In genomic region chr15:71484080-71484479, GRCh38 we compare ENCODE assay signal across 36 cellular contexts.
"Had no signal": no experiment of that assay in that cellular context is flagged by ENCODE, and none has a peak within 500 bp of the region (broad histone marks: within the 10 kb centered on the region; RNA-seq: fewer than 3 reads in every experiment).

No MANE protein-coding gene starts in this region.

- H3K4me3 Mint-ChIP-seq: activated CD4-positive, alpha-beta memory T cell treated with anti-CD3 and anti-CD28 coated beads for 36 hours; activated CD4-positive, alpha-beta T cell treated with anti-CD3 and anti-CD28 coated beads for 36 hours; activated CD4-positive, alpha-beta T cell treated with anti-CD3 and anti-CD28 coated beads, Interleukin-2, amount 10 ng/mL, durations not matched to agents 24 days and 14 days; activated CD8-positive, alpha-beta memory T cell treated with anti-CD3 and anti-CD28 coated beads, Interleukin-2, amount 10 ng/mL, durations not matched to agents 7 days and 5 days; activated CD8-positive, alpha-beta T cell treated with anti-CD3 and anti-CD28 coated beads, Interleukin-2, amount 10 ng/mL, durations not matched to agents 7 days and 5 days; activated naive CD4-positive, alpha-beta T cell treated with anti-CD3 and anti-CD28 coated beads for 36 hours; activated naive CD4-positive, alpha-beta T cell treated with anti-CD3 and anti-CD28 coated beads, Interleukin-2, amount 50 U/mL, for 24 hours; activated naive CD8-positive, alpha-beta T cell treated with anti-CD3 and anti-CD28 coated beads, Interleukin-2, amount 10 ng/mL, durations not matched to agents 7 days and 5 days; activated T-helper 1 cell treated with anti-CD3 and anti-CD28 coated beads, Interleukin-12 subunit alpha, Interleukin-12 subunit beta, Interleukin-2, Interleukin-4 antibody, amounts not matched to agents 30 ng/mL and 10 ng/mL and 1 ng/mL, durations not matched to agents 14 hours and 24 hours and 36 hours; brain; T-helper 17 cell; T-helper 2 cell treated with Interferon-gamma antibody and Interleukin-4, amounts not matched to agents 5 μg/mL and 100 μg/mL, for 36 hours had no signal

- H3K27ac Mint-ChIP-seq: activated CD4-positive, alpha-beta memory T cell treated with anti-CD3 and anti-CD28 coated beads for 36 hours; activated CD4-positive, alpha-beta T cell treated with anti-CD3 and anti-CD28 coated beads for 36 hours; activated CD4-positive, alpha-beta T cell treated with anti-CD3 and anti-CD28 coated beads, Interleukin-2, amount 10 ng/mL, durations not matched to agents 24 days and 14 days; activated CD8-positive, alpha-beta memory T cell treated with anti-CD3 and anti-CD28 coated beads, Interleukin-2, amount 10 ng/mL, durations not matched to agents 7 days and 5 days; activated CD8-positive, alpha-beta T cell treated with anti-CD3 and anti-CD28 coated beads, Interleukin-2, amount 10 ng/mL, durations not matched to agents 7 days and 5 days; activated naive CD4-positive, alpha-beta T cell treated with anti-CD3 and anti-CD28 coated beads for 36 hours; activated naive CD4-positive, alpha-beta T cell treated with anti-CD3 and anti-CD28 coated beads, Interleukin-2, amount 50 U/mL, for 24 hours; activated naive CD8-positive, alpha-beta T cell treated with anti-CD3 and anti-CD28 coated beads, Interleukin-2, amount 10 ng/mL, durations not matched to agents 7 days and 5 days; activated T-helper 1 cell treated with anti-CD3 and anti-CD28 coated beads, Interleukin-12 subunit alpha, Interleukin-12 subunit beta, Interleukin-2, Interleukin-4 antibody, amounts not matched to agents 30 ng/mL and 10 ng/mL and 1 ng/mL, durations not matched to agents 14 hours and 24 hours and 36 hours; activated T-helper 2 cell treated with anti-CD3 and anti-CD28 coated beads, Interferon-gamma antibody, Interleukin-2, Interleukin-4, amounts not matched to agents 10 μg/mL and 5 μg/mL and 100 μg/mL, durations not matched to agents 14 hours and 24 hours and 36 hours; T-helper 17 cell; T-helper 2 cell treated with Interferon-gamma antibody and Interleukin-4, amounts not matched to agents 5 μg/mL and 100 μg/mL, for 36 hours had no signal

- H3K9me3 Mint-ChIP-seq: activated CD4-positive, alpha-beta memory T cell treated with anti-CD3 and anti-CD28 coated beads for 36 hours; activated CD4-positive, alpha-beta T cell treated with anti-CD3 and anti-CD28 coated beads, Interleukin-2, amount 10 ng/mL, durations not matched to agents 24 days and 14 days; activated naive CD4-positive, alpha-beta T cell treated with anti-CD3 and anti-CD28 coated beads for 36 hours; activated naive CD4-positive, alpha-beta T cell treated with anti-CD3 and anti-CD28 coated beads, Interleukin-2, amount 50 U/mL, for 24 hours; activated naive CD8-positive, alpha-beta T cell treated with anti-CD3 and anti-CD28 coated beads, Interleukin-2, amount 10 ng/mL, durations not matched to agents 7 days and 5 days; activated T-helper 1 cell treated with anti-CD3 and anti-CD28 coated beads, Interleukin-12 subunit alpha, Interleukin-12 subunit beta, Interleukin-2, Interleukin-4 antibody, amounts not matched to agents 30 ng/mL and 10 ng/mL and 1 ng/mL, durations not matched to agents 14 hours and 24 hours and 36 hours; activated T-helper 2 cell treated with anti-CD3 and anti-CD28 coated beads, Interferon-gamma antibody, Interleukin-2, Interleukin-4, amounts not matched to agents 10 μg/mL and 5 μg/mL and 100 μg/mL, durations not matched to agents 14 hours and 24 hours and 36 hours; T-helper 2 cell treated with Interferon-gamma antibody and Interleukin-4, amounts not matched to agents 5 μg/mL and 100 μg/mL, for 36 hours had no signal

- H3K27me3 Mint-ChIP-seq: brain had no signal

- H3K27ac ChIP-seq: breast epithelium, cardiac muscle cell, colonic mucosa, epithelial cell of prostate, esophagus squamous epithelium, gastroesophageal sphincter, heart right ventricle, WERI-Rb-1 had no signal

- H3K36me3 Mint-ChIP-seq: activated CD4-positive, alpha-beta memory T cell treated with anti-CD3 and anti-CD28 coated beads for 36 hours; activated CD8-positive, alpha-beta memory T cell treated with anti-CD3 and anti-CD28 coated beads, Interleukin-2, amount 10 ng/mL, durations not matched to agents 7 days and 5 days; activated naive CD4-positive, alpha-beta T cell treated with anti-CD3 and anti-CD28 coated beads, Interleukin-2, amount 50 U/mL, for 24 hours; activated naive CD8-positive, alpha-beta T cell treated with anti-CD3 and anti-CD28 coated beads, Interleukin-2, amount 10 ng/mL, durations not matched to agents 7 days and 5 days had no signal

- H3K4me1 Mint-ChIP-seq: activated CD4-positive, alpha-beta T cell treated with anti-CD3 and anti-CD28 coated beads for 36 hours; activated CD4-positive, alpha-beta T cell treated with anti-CD3 and anti-CD28 coated beads, Interleukin-2, amount 10 ng/mL, durations not matched to agents 24 days and 14 days; activated CD8-positive, alpha-beta memory T cell treated with anti-CD3 and anti-CD28 coated beads, Interleukin-2, amount 10 ng/mL, durations not matched to agents 7 days and 5 days; activated naive CD4-positive, alpha-beta T cell treated with anti-CD3 and anti-CD28 coated beads, Interleukin-2, amount 50 U/mL, for 24 hours; activated naive CD8-positive, alpha-beta T cell treated with anti-CD3 and anti-CD28 coated beads, Interleukin-2, amount 10 ng/mL, durations not matched to agents 7 days and 5 days; brain; T-helper 17 cell had no signal

- H3K4me3 ChIP-seq: ascending aorta, breast epithelium, cardiac muscle cell, colonic mucosa, esophagus squamous epithelium, gastroesophageal sphincter, heart right ventricle had no signal

- ATAC-seq: activated CD4-positive, alpha-beta T cell treated with anti-CD3 and anti-CD28 coated beads for 36 hours; activated CD8-positive, alpha-beta memory T cell treated with anti-CD3 and anti-CD28 coated beads, Interleukin-2, amount 10 ng/mL, durations not matched to agents 7 days and 5 days; activated CD8-positive, alpha-beta T cell treated with anti-CD3 and anti-CD28 coated beads, Interleukin-2, amount 10 ng/mL, durations not matched to agents 7 days and 5 days; gastroesophageal sphincter; heart right ventricle; T-helper 17 cell had no signal

- H3K4me1 ChIP-seq: breast epithelium, colonic mucosa, gastroesophageal sphincter, heart right ventricle had no signal

- DNase-seq: activated CD4-positive, alpha-beta memory T cell treated with anti-CD3 and anti-CD28 coated beads for 36 hours; activated CD4-positive, alpha-beta T cell treated with anti-CD3 and anti-CD28 coated beads for 36 hours; activated CD4-positive, alpha-beta T cell treated with anti-CD3 and anti-CD28 coated beads, Interleukin-2, amount 10 ng/mL, durations not matched to agents 24 days and 14 days; activated CD4-positive, CD25-positive, alpha-beta regulatory T cell; activated CD4-positive, CD25-positive, alpha-beta regulatory T cell treated with anti-CD3 and anti-CD28 coated beads, Interleukin-2, amount 50 U/mL, for 72 hours; activated CD8-positive, alpha-beta memory T cell treated with anti-CD3 and anti-CD28 coated beads, Interleukin-2, amount 10 ng/mL, durations not matched to agents 7 days and 5 days; activated CD8-positive, alpha-beta memory T cell treated with anti-CD3 and anti-CD28 coated beads, Interleukin-2, amount 50 U/mL, for 4 hours; activated CD8-positive, alpha-beta T cell treated with anti-CD3 and anti-CD28 coated beads, Interleukin-2, amount 10 ng/mL, durations not matched to agents 7 days and 5 days; activated effector memory CD4-positive, alpha-beta T cell treated with anti-CD3 and anti-CD28 coated beads, Interleukin-2, amount 50 U/mL, for 16 hours; activated naive CD4-positive, alpha-beta T cell treated with anti-CD3 and anti-CD28 coated beads for 36 hours; activated naive CD8-positive, alpha-beta T cell treated with anti-CD3 and anti-CD28 coated beads, Interleukin-2, amount 10 ng/mL, durations not matched to agents 7 days and 5 days; activated T-cell treated with anti-CD3 and anti-CD28 coated beads, Interleukin-2, amount 50 U/mL, for 1 hour; activated T-cell treated with anti-CD3 and anti-CD28 coated beads, Interleukin-2, amount 50 U/mL, for 48 hours; central memory CD4-positive, alpha-beta T cell; cerebellar nuclear complex; colonic mucosa; effector CD8-positive, alpha-beta T cell; esophagus squamous epithelium; foreskin melanocyte; heart right ventricle; T-helper 1 cell; T-helper 17 cell; T1000; WERI-Rb-1 had no signal

- H3K27me3 ChIP-seq: ascending aorta, breast epithelium, cardiac muscle cell, colonic mucosa, esophagus squamous epithelium, gastroesophageal sphincter, heart right ventricle had no signal

- H3K36me3 ChIP-seq: ascending aorta, breast epithelium, cardiac muscle cell, colonic mucosa, esophagus squamous epithelium, gastroesophageal sphincter, heart right ventricle, WERI-Rb-1 had no signal

- FAIRE-seq: endometrium, endothelial cell of umbilical vein had no signal

- H3K9me3 ChIP-seq: ascending aorta, breast epithelium, colonic mucosa, esophagus squamous epithelium, gastroesophageal sphincter, heart right ventricle had no signal
